15 cellular contexts compared by ENCODE assay signal in the genomic region with DNA sequence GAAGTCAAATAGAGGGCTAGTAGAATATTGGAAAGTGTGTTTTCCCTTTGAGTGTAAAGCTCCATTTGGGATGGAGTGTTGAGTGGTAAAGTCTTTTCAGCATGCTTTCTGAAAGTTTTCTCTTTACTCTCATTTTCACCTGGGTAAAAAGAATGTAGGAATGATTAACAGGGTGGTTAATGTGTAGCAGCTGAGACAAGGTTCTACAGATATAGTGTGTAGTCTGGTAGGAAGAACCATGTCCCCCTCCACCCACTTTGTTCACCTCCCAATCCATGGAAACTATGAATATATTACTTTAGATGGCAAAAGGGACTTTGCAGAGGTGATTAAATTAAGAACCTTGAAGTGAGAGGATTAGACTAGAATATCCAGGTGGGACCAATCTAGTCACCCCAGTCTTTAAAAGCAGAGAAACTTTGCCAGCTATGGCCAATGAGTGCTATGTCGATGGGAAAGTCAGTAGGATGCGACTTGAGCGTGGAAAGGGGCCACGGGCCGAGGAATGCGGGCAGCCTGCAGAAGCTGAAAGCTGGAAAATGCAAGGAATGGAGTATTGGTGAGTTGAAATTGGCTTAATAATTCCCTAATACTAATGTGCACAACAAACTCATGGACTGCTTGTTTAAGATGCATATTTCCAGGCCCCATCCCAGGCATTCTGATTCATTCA.
DNase-seq lines count a peak whose midpoint lies in the region; ATAC-seq lines count a peak whose summit lies in the region.
"Had no signal": no experiment of that assay in that cellular context is flagged by ENCODE, and none has a peak within 500 bp of the region (broad histone marks: within the 10 kb centered on the region; RNA-seq: fewer than 3 reads in every experiment).

No MANE protein-coding gene starts in this region.

- intact Hi-C loops in activated CD4-positive, alpha-beta T cell treated with anti-CD3 and anti-CD28 coated beads for 36 hours (cut with DNase I, micrococcal nuclease) = loop anchor here in 1 of 2 experiments (5.0 kb wide), 1 partner anchor 35 kb away; no protein-coding TSS in a partner anchor

- CTCF ChIA-PET in activated CD4-positive, alpha-beta T cell treated with anti-CD3 and anti-CD28 coated beads for 36 hours (lab: Charles Lee) = interaction anchor here (1.2 to 1.7 kb wide), 2 partner anchors 149 to 169 kb away, joined by 4 to 5 read pairs; no protein-coding TSS in a partner anchor

- no peak overlapping the region for H3K4me3 Mint-ChIP-seq in activated CD4-positive, alpha-beta T cell treated with anti-CD3 and anti-CD28 coated beads for 36 hours
- H3K4me3 Mint-ChIP-seq: activated naive CD8-positive, alpha-beta T cell treated with anti-CD3 and anti-CD28 coated beads for 36 hours; effector memory CD8-positive, alpha-beta T cell; neural progenitor cell; T-helper 1 cell treated with Interleukin-12 subunit alpha and Interleukin-12 subunit beta and Interleukin-4 antibody, amounts not matched to agents 30 μg/mL and 1 μg/mL, for 36 hours had no signal

- ATAC-seq in GM19372 (IDR thresholded peaks at IDR 0.05; ENCODE audit: low read depth, unreplicated experiment) = peak; percentile 58
- peak; percentile 48 for ATAC-seq in HG02763 (IDR thresholded peaks at IDR 0.05; ENCODE audit: unreplicated experiment)
- peak; percentile 40 for ATAC-seq in HG03521 (IDR thresholded peaks at IDR 0.05; ENCODE audit: unreplicated experiment)
- ATAC-seq in activated CD4-positive, alpha-beta T cell treated with anti-CD3 and anti-CD28 coated beads for 36 hours = no peak
- ATAC-seq in HG02852 (IDR thresholded peaks at IDR 0.05; ENCODE audit: unreplicated experiment) = no peak
- ATAC-seq: effector memory CD8-positive, alpha-beta T cell; HCT116; stimulated activated naive CD8-positive, alpha-beta T cell treated with anti-CD3 and anti-CD28 coated beads, Interleukin-15, Interleukin-2, amounts not matched to agents 100 U/mL and 50 U/mL, for 24 hours had no signal

- POLR2A ChIA-PET in activated CD4-positive, alpha-beta T cell treated with anti-CD3 and anti-CD28 coated beads for 36 hours (lab: Charles Lee) = no interaction called here

- no peak overlapping the region for H3K27ac Mint-ChIP-seq in activated CD4-positive, alpha-beta T cell treated with anti-CD3 and anti-CD28 coated beads for 36 hours
- H3K27ac Mint-ChIP-seq: activated naive CD8-positive, alpha-beta T cell treated with anti-CD3 and anti-CD28 coated beads for 36 hours; neural progenitor cell; T-helper 1 cell treated with Interleukin-12 subunit alpha and Interleukin-12 subunit beta and Interleukin-4 antibody, amounts not matched to agents 30 μg/mL and 1 μg/mL, for 36 hours had no signal

- DNase-seq in HK-2 (ENCODE audit: unreplicated experiment) (no peak), NCI-H2029 (lab: John Stamatoyannopoulos, UW) (no peak)
- no peak for DNase-seq in activated CD4-positive, alpha-beta T cell treated with anti-CD3 and anti-CD28 coated beads for 36 hours
- DNase-seq: activated CD4-positive, alpha-beta T cell treated with anti-CD3 and anti-CD28 coated beads for 1 hour; activated naive CD8-positive, alpha-beta T cell treated with anti-CD3 and anti-CD28 coated beads for 36 hours; effector memory CD8-positive, alpha-beta T cell; NCI-H2081; stimulated activated naive CD8-positive, alpha-beta T cell treated with anti-CD3 and anti-CD28 coated beads, Interleukin-15, Interleukin-2, amounts not matched to agents 100 U/mL and 50 U/mL, for 24 hours had no signal

- H3K27me3 Mint-ChIP-seq in activated CD4-positive, alpha-beta T cell treated with anti-CD3 and anti-CD28 coated beads for 36 hours = peaks cover 1% of the 10 kb centered on the region
- H3K27me3 Mint-ChIP-seq: activated naive CD8-positive, alpha-beta T cell treated with anti-CD3 and anti-CD28 coated beads for 36 hours; effector memory CD8-positive, alpha-beta T cell had no signal

- peaks cover 37% of the 10 kb centered on the region for H3K4me1 Mint-ChIP-seq in activated CD4-positive, alpha-beta T cell treated with anti-CD3 and anti-CD28 coated beads for 36 hours

- H3K36me3 Mint-ChIP-seq in activated CD4-positive, alpha-beta T cell treated with anti-CD3 and anti-CD28 coated beads for 36 hours (ENCODE audit: low read depth) = no peaks in the 10 kb centered on the region
- H3K36me3 Mint-ChIP-seq: neural progenitor cell had no signal

- peaks cover 7% of the 10 kb centered on the region for H3K9me3 Mint-ChIP-seq in activated CD4-positive, alpha-beta T cell treated with anti-CD3 and anti-CD28 coated beads for 36 hours (ENCODE audit: low read depth)
- H3K9me3 Mint-ChIP-seq: effector memory CD8-positive, alpha-beta T cell; neural progenitor cell had no signal

Comparison
In these comparisons a context has a peak if more than half of its experiments do, and no peak if none do; other contexts are left out.
1. ATAC-seq: peak in GM19372 (single experiment), HG02763 (single experiment) and HG03521 (single experiment); none in activated CD4-positive, alpha-beta T cell treated with anti-CD3 and anti-CD28 coated beads for 36 hours (single experiment) and HG02852 (single experiment).